Comparison of ENCODE assay signal across 8 cellular contexts in the genomic region with DNA sequence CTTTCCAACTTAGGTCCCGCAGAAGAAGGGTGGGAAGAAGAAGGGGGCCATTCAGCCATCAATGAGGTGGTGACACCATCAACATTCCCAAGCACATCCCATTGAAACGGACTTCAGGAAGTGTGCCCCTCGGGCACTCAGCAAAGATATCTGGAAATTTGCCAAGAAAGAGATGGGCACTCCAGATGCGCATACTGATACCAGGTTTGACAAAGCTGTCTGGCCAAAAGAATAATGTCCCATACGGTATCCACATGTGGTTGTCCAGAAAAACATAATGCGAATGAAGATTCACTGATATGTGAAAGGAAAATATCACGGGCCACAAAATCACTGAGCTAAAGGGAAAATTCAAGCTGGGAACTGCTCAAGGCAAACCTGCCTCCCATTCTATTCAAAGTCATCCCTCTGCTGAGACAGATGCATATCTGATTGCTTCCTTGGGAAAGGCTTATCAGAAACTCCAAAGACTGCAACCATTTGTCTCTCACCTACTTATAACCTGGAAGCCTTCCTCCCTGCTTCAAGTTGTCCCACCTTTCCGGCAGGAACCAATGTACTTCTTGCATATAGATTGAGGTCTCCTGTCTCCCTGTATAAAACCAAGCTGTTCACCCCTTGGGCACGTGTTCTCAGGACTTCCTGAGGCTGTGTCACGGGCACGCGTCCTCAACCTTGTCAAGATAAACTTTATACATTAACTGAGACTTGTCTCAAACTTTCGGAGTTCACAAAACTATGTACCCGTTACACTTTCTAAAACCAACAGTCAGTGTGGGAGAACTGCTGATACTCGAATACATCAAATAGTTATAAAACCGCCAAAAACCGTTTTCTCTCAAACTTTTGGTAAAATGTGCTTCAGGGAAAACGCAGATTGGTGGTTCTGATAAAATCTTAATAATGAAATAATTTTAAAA. TPM values are rescaled to one million over a fixed set of nuclear protein-coding genes. Genes with fewer than 3 reads are reported as not detected.
DNase-seq lines count a peak whose midpoint lies in the region; ATAC-seq and TF ChIP-seq lines count a peak whose summit lies in the region.

No MANE protein-coding gene starts in this region.

- H3K36me3 Mint-ChIP-seq in effector memory CD8-positive, alpha-beta T cell (ENCODE audit: insufficient read depth) = no peaks in the 10 kb centered on the region

- intact Hi-C loops in ovary (cut with DNase I) = no loop called here

- peak overlapping the region in 1 of 2 donors; percentile 86 for H3K27ac Mint-ChIP-seq in effector memory CD8-positive, alpha-beta T cell

- in situ Hi-C loops in G401 (cut with HindIII; ENCODE audit: low sequenced_read_pairs) = no loop called here

- no peaks in the 10 kb centered on the region for H4K20me1 ChIP-seq in OCI-LY1 (ENCODE audit: insufficient read depth, low read length)

- H3K4me3 Mint-ChIP-seq in effector memory CD8-positive, alpha-beta T cell = peak overlapping the region; percentile 89 to 95

- TF ChIP-seq POLR2A in ovary (IDR thresholded peaks at IDR 0.05) = no peak

- DNase-seq in G401 (ENCODE audit: low spot score) (peak; percentile 10), ovary (no peak), HCEC 1CT (no peak), OCI-M2 (lab: John Stamatoyannopoulos, UW; ENCODE audit: unreplicated experiment) (no peak)
- no peak for DNase-seq in effector memory CD8-positive, alpha-beta T cell
- no peak for DNase-seq in NK-92 treated with Interleukin-12 subunit alpha and Interleukin-12 subunit beta, amount 100 ng/mL, for 24 hours (lab: John Stamatoyannopoulos, UW)

- H3K27me3 ChIP-seq in OCI-LY1 (ENCODE audit: insufficient read depth, low read length) (no peaks in the 10 kb centered on the region), ovary (no peaks in the 10 kb centered on the region)

- no peak for TF ChIP-seq CTCF in OCI-LY1 (IDR thresholded peaks at IDR 0.05; ENCODE audit: low read length)
- no peak for TF ChIP-seq CTCF in ovary (IDR thresholded peaks at IDR 0.05)

- H3K4me3 ChIP-seq in OCI-LY1 (ENCODE audit: low read depth, low read length, poor library complexity, severe bottlenecking) = peak overlapping the region; percentile 77
- H3K4me3 ChIP-seq in ovary = peak overlapping the region; percentile 86

- peaks cover 10% of the 10 kb centered on the region for H3K36me3 ChIP-seq in OCI-LY1 (ENCODE audit: insufficient read depth, low read length)
- no peaks in the 10 kb centered on the region for H3K36me3 ChIP-seq in ovary

- H3K4me2 ChIP-seq in OCI-LY1 (ENCODE audit: low read length) = peak overlapping the region; percentile 78

- WGBS in ovary, 3 donors = 48 to 57% (median 51%) methylated on average over 18 of the region's 18 CpGs

- H3K27ac ChIP-seq in OCI-LY1 (ENCODE audit: low read depth, low read length, poor library complexity, severe bottlenecking) (peak overlapping the region; percentile 55), ovary (peak overlapping the region in 1 of 2 donors; percentile 94)

- ATAC-seq in effector memory CD8-positive, alpha-beta T cell (replicated peaks) = no peak
- no peak for ATAC-seq in GM21786 (IDR thresholded peaks at IDR 0.05; ENCODE audit: unreplicated experiment)

- H3F3A ChIP-seq in OCI-LY1 (ENCODE audit: insufficient read depth, low read length) = no peaks in the 10 kb centered on the region

- no peak for TF ChIP-seq EP300 in ovary (IDR thresholded peaks at IDR 0.05)

- peaks cover 14 to 23% of the 10 kb centered on the region in 2 donors for H3K4me1 Mint-ChIP-seq in effector memory CD8-positive, alpha-beta T cell (ENCODE audit: low read depth in 2 of 2)

- peaks cover 36% of the 10 kb centered on the region for H3K4me1 ChIP-seq in OCI-LY1 (ENCODE audit: insufficient read depth, low read length, severe bottlenecking)
- peaks cover 5% of the 10 kb centered on the region for H3K4me1 ChIP-seq in ovary (ENCODE audit: insufficient read depth)

- peaks cover 22% of the 10 kb centered on the region for H3K79me2 ChIP-seq in OCI-LY1 (ENCODE audit: insufficient read depth, low read length)

- no peaks in the 10 kb centered on the region for H3K27me3 Mint-ChIP-seq in effector memory CD8-positive, alpha-beta T cell

- peak overlapping the region; percentile 71 for H3K9ac ChIP-seq in OCI-LY1 (ENCODE audit: low read length)

- H3K9me3 ChIP-seq in OCI-LY1 (ENCODE audit: low read length) (no peaks in the 10 kb centered on the region), ovary (no peaks in the 10 kb centered on the region)

- no peaks in the 10 kb centered on the region for H3K9me2 ChIP-seq in OCI-LY1 (ENCODE audit: low read depth, low read length)

- H3K9me3 Mint-ChIP-seq in effector memory CD8-positive, alpha-beta T cell = no peaks in the 10 kb centered on the region

- no peak overlapping the region for H2AFZ ChIP-seq in OCI-LY1 (ENCODE audit: low read length)

RNA-seq across cellular contexts. Expression of a gene that starts 1.3 kb away (rescaled TPM):
- total RNA-seq in G401 (2014; rRNA removed; shearing (Covaris generic)) = 4.1 and 10.0 TPM in 2 replicates
- 10 to 100 TPM; 20.0 to 53.0 (median 31.0) TPM for total RNA-seq in ovary
- polyA plus RNA-seq in ovary = 10 to 100 TPM in 1 of 2 donors, 1 to 10 TPM in 1; 5.1 to 11.2 TPM
